1 cellular context compared by ENCODE assay signal in the genomic region with DNA sequence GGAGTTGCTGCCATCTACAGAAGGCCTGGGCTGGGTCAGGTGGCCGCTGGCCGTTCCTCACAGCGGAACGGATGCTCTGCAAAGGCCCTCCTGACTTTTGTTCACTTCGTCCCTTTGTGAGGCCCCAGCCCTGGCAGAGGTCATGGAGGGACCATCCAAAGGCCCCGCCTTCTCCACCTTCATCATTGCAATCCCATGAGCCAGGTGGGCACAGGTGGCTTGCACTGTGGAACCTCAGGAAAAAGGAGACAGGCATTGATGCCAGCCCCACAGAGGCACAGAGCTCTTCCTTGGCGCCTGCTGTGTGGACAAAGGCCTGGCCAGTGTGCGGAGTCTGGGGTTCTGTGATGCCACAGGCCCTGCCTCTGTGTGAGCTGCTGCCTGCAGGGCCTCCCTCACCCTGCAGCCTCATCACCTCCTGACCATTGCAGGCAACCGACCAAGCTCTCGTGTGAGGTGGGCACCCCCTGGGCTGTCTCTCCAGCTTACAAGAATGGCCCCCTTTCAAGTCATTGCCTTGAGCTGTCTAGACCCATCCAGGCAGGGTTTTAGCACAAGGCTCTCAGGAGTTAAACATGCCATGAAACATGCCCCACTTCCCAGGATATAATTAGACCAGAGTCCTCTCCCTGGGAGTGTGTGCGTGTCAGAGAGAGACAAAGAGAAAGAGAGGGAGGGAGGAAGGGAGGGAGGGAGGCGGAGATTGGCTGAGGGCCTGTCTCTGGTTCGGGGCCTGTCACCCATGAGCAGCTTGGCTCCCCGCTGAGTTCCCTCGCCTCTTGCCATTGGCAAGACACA.
TF ChIP-seq lines count a peak whose summit lies in the region.

No MANE protein-coding gene starts in this region.

TF ChIP-seq in HepG2, 621 proteins besides CTCF, POLR2A, EP300 and RAD21 (continued from another document and continues in another):
- TF ChIP-seq, protein P1, sequence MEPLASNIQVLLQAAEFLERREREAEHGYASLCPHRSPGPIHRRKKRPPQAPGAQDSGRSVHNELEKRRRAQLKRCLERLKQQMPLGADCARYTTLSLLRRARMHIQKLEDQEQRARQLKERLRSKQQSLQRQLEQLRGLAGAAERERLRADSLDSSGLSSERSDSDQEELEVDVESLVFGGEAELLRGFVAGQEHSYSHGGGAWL (CRISPR knock-in tag; IDR thresholded peaks at IDR 0.05), result 0 out of 2 replicates have a peak, but pooled peaks have one; percentile 55
- peak; percentile 96; the same call in 1 of the 2 replicates for TF ChIP-seq ZNF678 (CRISPR knock-in tag; IDR thresholded peaks at IDR 0.05)
- no peak; the same call in none of the 2 replicates for TF ChIP-seq ZC3H4 (CRISPR knock-in tag; IDR thresholded peaks at IDR 0.05; ENCODE audit: borderline replicate concordance)
- peak; percentile 78; the same call in 1 of the 2 replicates for TF ChIP-seq ZNF101 (CRISPR knock-in tag; IDR thresholded peaks at IDR 0.05; ENCODE audit: borderline replicate concordance, low read depth)
- TF ChIP-seq, protein P2, sequence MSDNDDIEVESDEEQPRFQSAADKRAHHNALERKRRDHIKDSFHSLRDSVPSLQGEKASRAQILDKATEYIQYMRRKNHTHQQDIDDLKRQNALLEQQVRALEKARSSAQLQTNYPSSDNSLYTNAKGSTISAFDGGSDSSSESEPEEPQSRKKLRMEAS (IDR thresholded peaks at IDR 0.05), result peak; percentile 50
- TF ChIP-seq, protein P3, sequence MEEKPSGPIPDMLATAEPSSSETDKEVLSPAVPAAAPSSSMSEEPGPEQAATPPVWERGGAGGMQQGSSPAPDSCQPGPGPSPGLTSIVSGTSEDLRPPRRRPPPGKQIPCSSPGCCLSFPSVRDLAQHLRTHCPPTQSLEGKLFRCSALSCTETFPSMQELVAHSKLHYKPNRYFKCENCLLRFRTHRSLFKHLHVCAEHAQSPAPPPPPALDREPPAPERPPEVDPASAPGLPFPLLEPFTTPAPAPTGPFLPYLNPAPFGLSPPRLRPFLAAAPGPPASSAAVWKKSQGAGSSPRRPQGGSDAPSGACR (CRISPR knock-in tag; IDR thresholded peaks at IDR 0.05), result 0 out of 2 replicates have a peak, but pooled peaks have one; percentile 65
- TF ChIP-seq NFYB (CRISPR knock-in tag; IDR thresholded peaks at IDR 0.05), result peak; percentile 34; the same call in 1 of the 2 replicates
- TF ChIP-seq RFX3 (CRISPR knock-in tag; IDR thresholded peaks at IDR 0.05), result no peak
- 0 out of 2 replicates have a peak, but pooled peaks have one; percentile 4 for TF ChIP-seq TCF7 (IDR thresholded peaks at IDR 0.05; ENCODE audit: low read depth)
- no peak for TF ChIP-seq ZMYM2 (CRISPR knock-in tag; IDR thresholded peaks at IDR 0.05)
- TF ChIP-seq ZNF350 (CRISPR knock-in tag; IDR thresholded peaks at IDR 0.05; ENCODE audit: borderline replicate concordance, low read depth), result peak; percentile 53; the same call in 1 of the 2 replicates
- TF ChIP-seq SRY (CRISPR knock-in tag; IDR thresholded peaks at IDR 0.05), result peak; percentile 76; the same call in 1 of the 2 replicates
- TF ChIP-seq, protein P4, sequence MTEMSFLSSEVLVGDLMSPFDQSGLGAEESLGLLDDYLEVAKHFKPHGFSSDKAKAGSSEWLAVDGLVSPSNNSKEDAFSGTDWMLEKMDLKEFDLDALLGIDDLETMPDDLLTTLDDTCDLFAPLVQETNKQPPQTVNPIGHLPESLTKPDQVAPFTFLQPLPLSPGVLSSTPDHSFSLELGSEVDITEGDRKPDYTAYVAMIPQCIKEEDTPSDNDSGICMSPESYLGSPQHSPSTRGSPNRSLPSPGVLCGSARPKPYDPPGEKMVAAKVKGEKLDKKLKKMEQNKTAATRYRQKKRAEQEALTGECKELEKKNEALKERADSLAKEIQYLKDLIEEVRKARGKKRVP (CRISPR knock-in tag; IDR thresholded peaks at IDR 0.05), result 0 out of 4 replicates have a peak, but pooled peaks of 1 of the 2 experiments have one; percentile 38
- no peak; the same call in none of the 2 replicates for TF ChIP-seq ZNF713 (CRISPR knock-in tag; IDR thresholded peaks at IDR 0.05)
- TF ChIP-seq KLF16 (CRISPR knock-in tag; IDR thresholded peaks at IDR 0.05), result 0 out of 4 replicates have a peak, but pooled peaks have one; percentile 22 to 50
- TF ChIP-seq, protein P5, sequence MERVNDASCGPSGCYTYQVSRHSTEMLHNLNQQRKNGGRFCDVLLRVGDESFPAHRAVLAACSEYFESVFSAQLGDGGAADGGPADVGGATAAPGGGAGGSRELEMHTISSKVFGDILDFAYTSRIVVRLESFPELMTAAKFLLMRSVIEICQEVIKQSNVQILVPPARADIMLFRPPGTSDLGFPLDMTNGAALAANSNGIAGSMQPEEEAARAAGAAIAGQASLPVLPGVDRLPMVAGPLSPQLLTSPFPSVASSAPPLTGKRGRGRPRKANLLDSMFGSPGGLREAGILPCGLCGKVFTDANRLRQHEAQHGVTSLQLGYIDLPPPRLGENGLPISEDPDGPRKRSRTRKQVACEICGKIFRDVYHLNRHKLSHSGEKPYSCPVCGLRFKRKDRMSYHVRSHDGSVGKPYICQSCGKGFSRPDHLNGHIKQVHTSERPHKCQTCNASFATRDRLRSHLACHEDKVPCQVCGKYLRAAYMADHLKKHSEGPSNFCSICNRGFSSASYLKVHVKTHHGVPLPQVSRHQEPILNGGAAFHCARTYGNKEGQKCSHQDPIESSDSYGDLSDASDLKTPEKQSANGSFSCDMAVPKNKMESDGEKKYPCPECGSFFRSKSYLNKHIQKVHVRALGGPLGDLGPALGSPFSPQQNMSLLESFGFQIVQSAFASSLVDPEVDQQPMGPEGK (CRISPR knock-in tag; IDR thresholded peaks at IDR 0.05), result peak; percentile 60
- peak; percentile 67; the same call in 1 of the 2 replicates for TF ChIP-seq RARA (CRISPR knock-in tag; IDR thresholded peaks at IDR 0.05)
- TF ChIP-seq, protein P6, sequence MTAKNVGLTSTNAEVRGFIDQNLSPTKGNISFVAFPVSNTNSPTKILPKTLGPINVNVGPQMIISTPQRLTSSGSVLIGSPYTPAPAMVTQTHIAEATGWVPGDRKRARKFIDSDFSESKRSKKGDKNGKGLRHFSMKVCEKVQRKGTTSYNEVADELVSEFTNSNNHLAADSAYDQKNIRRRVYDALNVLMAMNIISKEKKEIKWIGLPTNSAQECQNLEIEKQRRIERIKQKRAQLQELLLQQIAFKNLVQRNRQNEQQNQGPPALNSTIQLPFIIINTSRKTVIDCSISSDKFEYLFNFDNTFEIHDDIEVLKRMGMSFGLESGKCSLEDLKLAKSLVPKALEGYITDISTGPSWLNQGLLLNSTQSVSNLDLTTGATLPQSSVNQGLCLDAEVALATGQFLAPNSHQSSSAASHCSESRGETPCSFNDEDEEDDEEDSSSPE (CRISPR knock-in tag; IDR thresholded peaks at IDR 0.05), result peak; percentile 38
- peak; percentile 75; the same call in 1 of the 2 replicates for TF ChIP-seq ZNF879 (CRISPR knock-in tag; IDR thresholded peaks at IDR 0.05)
- TF ChIP-seq, protein P7, sequence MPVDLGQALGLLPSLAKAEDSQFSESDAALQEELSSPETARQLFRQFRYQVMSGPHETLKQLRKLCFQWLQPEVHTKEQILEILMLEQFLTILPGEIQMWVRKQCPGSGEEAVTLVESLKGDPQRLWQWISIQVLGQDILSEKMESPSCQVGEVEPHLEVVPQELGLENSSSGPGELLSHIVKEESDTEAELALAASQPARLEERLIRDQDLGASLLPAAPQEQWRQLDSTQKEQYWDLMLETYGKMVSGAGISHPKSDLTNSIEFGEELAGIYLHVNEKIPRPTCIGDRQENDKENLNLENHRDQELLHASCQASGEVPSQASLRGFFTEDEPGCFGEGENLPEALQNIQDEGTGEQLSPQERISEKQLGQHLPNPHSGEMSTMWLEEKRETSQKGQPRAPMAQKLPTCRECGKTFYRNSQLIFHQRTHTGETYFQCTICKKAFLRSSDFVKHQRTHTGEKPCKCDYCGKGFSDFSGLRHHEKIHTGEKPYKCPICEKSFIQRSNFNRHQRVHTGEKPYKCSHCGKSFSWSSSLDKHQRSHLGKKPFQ (CRISPR knock-in tag; IDR thresholded peaks at IDR 0.05; ENCODE audit: insufficient replicate concordance), result peak; percentile 49
- no peak for TF ChIP-seq ZFP36 (IDR thresholded peaks at IDR 0.05; ENCODE audit: borderline replicate concordance, low read depth, low read length, partially characterized antibody)
- peak; percentile 32; the same call in 1 of the 2 replicates for TF ChIP-seq RBFOX2 (IDR thresholded peaks at IDR 0.05; ENCODE audit: low read depth, low read length)
- TF ChIP-seq, protein P8, sequence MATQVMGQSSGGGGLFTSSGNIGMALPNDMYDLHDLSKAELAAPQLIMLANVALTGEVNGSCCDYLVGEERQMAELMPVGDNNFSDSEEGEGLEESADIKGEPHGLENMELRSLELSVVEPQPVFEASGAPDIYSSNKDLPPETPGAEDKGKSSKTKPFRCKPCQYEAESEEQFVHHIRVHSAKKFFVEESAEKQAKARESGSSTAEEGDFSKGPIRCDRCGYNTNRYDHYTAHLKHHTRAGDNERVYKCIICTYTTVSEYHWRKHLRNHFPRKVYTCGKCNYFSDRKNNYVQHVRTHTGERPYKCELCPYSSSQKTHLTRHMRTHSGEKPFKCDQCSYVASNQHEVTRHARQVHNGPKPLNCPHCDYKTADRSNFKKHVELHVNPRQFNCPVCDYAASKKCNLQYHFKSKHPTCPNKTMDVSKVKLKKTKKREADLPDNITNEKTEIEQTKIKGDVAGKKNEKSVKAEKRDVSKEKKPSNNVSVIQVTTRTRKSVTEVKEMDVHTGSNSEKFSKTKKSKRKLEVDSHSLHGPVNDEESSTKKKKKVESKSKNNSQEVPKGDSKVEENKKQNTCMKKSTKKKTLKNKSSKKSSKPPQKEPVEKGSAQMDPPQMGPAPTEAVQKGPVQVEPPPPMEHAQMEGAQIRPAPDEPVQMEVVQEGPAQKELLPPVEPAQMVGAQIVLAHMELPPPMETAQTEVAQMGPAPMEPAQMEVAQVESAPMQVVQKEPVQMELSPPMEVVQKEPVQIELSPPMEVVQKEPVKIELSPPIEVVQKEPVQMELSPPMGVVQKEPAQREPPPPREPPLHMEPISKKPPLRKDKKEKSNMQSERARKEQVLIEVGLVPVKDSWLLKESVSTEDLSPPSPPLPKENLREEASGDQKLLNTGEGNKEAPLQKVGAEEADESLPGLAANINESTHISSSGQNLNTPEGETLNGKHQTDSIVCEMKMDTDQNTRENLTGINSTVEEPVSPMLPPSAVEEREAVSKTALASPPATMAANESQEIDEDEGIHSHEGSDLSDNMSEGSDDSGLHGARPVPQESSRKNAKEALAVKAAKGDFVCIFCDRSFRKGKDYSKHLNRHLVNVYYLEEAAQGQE (IDR thresholded peaks at IDR 0.05; ENCODE audit: borderline replicate concordance in 1 of 2, low read depth in 1 of 2, low read length in 2 of 2), result peak in 1 of 2 experiments; percentile 16; a peak in 1 of 4 replicates
- peak; percentile 80; the same call in 1 of the 2 replicates for TF ChIP-seq ZNF234 (CRISPR knock-in tag; conservative IDR thresholded peaks at IDR 0.05)
- TF ChIP-seq ZNF136 (CRISPR knock-in tag; IDR thresholded peaks at IDR 0.05; ENCODE audit: low read depth), result 0 out of 2 replicates have a peak, but pooled peaks have one; percentile 10
- TF ChIP-seq, protein P9, sequence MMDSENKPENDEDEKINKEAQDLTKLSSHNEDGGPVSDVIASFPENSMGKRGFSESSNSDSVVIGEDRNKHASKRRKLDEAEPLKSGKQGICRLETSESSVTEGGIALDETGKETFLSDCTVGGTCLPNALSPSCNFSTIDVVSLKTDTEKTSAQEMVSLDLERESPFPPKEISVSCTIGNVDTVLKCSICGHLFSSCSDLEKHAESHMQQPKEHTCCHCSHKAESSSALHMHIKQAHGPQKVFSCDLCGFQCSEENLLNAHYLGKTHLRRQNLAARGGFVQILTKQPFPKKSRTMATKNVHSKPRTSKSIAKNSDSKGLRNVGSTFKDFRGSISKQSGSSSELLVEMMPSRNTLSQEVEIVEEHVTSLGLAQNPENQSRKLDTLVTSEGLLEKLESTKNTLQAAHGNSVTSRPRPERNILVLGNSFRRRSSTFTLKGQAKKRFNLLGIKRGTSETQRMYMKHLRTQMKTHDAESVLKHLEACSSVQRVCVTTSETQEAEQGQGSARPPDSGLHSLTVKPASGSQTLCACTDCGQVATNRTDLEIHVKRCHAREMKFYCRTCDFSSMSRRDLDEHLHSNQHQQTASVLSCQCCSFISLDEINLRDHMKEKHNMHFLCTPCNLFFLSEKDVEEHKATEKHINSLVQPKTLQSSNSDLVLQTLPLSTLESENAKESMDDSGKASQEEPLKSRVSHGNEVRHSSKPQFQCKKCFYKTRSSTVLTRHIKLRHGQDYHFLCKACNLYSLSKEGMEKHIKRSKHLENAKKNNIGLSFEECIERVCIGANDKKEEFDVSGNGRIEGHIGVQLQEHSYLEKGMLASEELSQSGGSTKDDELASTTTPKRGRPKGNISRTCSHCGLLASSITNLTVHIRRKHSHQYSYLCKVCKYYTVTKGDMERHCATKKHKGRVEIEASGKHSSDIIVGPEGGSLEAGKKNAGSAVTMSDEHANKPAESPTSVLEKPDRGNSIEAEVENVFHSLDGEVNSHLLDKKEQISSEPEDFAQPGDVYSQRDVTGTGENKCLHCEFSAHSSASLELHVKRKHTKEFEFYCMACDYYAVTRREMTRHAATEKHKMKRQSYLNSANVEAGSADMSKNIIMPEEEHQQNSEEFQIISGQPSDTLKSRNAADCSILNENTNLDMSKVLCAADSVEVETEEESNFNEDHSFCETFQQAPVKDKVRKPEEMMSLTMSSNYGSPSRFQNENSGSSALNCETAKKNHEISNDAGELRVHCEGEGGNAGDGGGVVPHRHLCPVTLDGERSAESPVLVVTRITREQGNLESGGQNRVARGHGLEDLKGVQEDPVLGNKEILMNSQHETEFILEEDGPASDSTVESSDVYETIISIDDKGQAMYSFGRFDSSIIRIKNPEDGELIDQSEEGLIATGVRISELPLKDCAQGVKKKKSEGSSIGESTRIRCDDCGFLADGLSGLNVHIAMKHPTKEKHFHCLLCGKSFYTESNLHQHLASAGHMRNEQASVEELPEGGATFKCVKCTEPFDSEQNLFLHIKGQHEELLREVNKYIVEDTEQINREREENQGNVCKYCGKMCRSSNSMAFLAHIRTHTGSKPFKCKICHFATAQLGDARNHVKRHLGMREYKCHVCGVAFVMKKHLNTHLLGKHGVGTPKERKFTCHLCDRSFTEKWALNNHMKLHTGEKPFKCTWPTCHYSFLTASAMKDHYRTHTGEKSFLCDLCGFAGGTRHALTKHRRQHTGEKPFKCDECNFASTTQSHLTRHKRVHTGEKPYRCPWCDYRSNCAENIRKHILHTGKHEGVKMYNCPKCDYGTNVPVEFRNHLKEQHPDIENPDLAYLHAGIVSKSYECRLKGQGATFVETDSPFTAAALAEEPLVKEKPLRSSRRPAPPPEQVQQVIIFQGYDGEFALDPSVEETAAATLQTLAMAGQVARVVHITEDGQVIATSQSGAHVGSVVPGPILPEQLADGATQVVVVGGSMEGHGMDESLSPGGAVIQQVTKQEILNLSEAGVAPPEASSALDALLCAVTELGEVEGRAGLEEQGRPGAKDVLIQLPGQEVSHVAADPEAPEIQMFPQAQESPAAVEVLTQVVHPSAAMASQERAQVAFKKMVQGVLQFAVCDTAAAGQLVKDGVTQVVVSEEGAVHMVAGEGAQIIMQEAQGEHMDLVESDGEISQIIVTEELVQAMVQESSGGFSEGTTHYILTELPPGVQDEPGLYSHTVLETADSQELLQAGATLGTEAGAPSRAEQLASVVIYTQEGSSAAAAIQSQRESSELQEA (CRISPR knock-in tag; IDR thresholded peaks at IDR 0.05; ENCODE audit: not compliant biosample characterization), result peak; percentile 22
